33 cellular contexts compared by ENCODE assay signal in the genomic region with DNA sequence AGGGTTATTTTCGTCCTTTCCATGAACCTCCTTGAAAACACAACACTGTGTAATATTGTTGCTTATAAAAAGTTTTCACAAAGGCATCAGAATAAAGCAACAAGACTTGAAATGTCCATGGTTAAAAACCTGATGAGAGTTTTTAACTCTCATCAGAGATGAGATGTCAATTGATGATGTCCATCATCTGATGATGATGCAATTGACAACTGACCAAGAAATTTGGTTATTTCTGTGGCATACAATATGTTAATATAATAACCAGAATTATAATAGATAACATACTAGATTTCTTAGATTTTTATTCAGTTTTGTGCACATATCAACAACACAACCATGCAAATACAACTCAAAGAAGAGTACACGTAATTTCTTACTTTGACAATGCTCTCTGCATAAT. TPM values are rescaled to one million over a fixed set of nuclear protein-coding genes. Genes with fewer than 3 reads are reported as not detected.
DNase-seq lines count a peak whose midpoint lies in the region; ATAC-seq, FAIRE-seq and TF ChIP-seq lines count a peak whose summit lies in the region.
"Had no signal": no experiment of that assay in that cellular context is flagged by ENCODE, and none has a peak within 500 bp of the region (broad histone marks: within the 10 kb centered on the region; RNA-seq: fewer than 3 reads in every experiment).

No MANE protein-coding gene starts in this region.

- H3K27me3 ChIP-seq in HepG2 (ENCODE audit: control insufficient read depth in 1 of 2, insufficient read depth in 2 of 2, low read length in 2 of 2) (no peaks in the 10 kb centered on the region), right lobe of liver (no peaks in the 10 kb centered on the region), K562 (ENCODE audit: control insufficient read depth in 2 of 2, insufficient read depth in 2 of 2, low read length in 2 of 2) (no peaks in the 10 kb centered on the region), endothelial cell of umbilical vein (ENCODE audit: control insufficient read depth in 2 of 2, insufficient read depth in 2 of 2, low read length in 2 of 2) (no peaks in the 10 kb centered on the region), small intestine (ENCODE audit: control insufficient read depth in 2 of 2, insufficient read depth in 2 of 2, low read length in 2 of 2) (no peaks in the 10 kb centered on the region)
- H3K27me3 ChIP-seq: BE2C; BLaER1; BLaER1 treated with 17β-estradiol and CSF1 and Interleukin-3, amounts not matched to agents 10 nM and 100 nM had no signal

- ATAC-seq in HepG2 (no peak), right lobe of liver (no peak), K562 (no peak)
- ATAC-seq: A549; CD8-positive, alpha-beta T cell had no signal

- H4K20me1 ChIP-seq in HepG2 (ENCODE audit: insufficient read depth, low read length) (no peaks in the 10 kb centered on the region), K562 (replicated peaks; ENCODE audit: control insufficient read depth, insufficient read depth, low read length) (no peaks in the 10 kb centered on the region), endothelial cell of umbilical vein (replicated peaks; ENCODE audit: control insufficient read depth, extremely low read depth, insufficient read depth, low read length) (no peaks in the 10 kb centered on the region)
- H4K20me1 ChIP-seq: BLaER1; BLaER1 treated with 17β-estradiol and CSF1 and Interleukin-3, amounts not matched to agents 10 nM and 100 nM had no signal

- 90% methylated on average over 2 of the region's 2 CpGs for WGBS in HepG2 (ENCODE audit: low lambda C conversion rate)
- 86% methylated on average over 2 of the region's 2 CpGs for WGBS in right lobe of liver (ENCODE audit: insufficient coverage, low coverage, low lambda C conversion rate, missing lambda C conversion rate)
- 49% methylated on average over 2 of the region's 2 CpGs for WGBS in K562 (ENCODE audit: insufficient coverage, low coverage, missing lambda C conversion rate)
- WGBS in small intestine, 3 donors = 84 to 86% (median 85%) methylated on average over 2 of the region's 2 CpGs

- no peaks in the 10 kb centered on the region for H3K79me2 ChIP-seq in HepG2 (ENCODE audit: insufficient read depth, low read length)
- H3K79me2 ChIP-seq in K562 (ENCODE audit: control insufficient read depth, insufficient read depth, low read length) = no peaks in the 10 kb centered on the region
- no peaks in the 10 kb centered on the region for H3K79me2 ChIP-seq in endothelial cell of umbilical vein (ENCODE audit: control insufficient read depth, insufficient read depth, low read length)

- CTCF ChIA-PET in HepG2 (lab: Yijun Ruan, JAX; ENCODE audit: low intra/inter-chr PET ratio, low total read pairs) (no interaction called here), K562 (lab: Yijun Ruan, JAX; ENCODE audit: low intra/inter-chr PET ratio) (no interaction called here), endothelial cell of umbilical vein (lab: Charles Lee) (no interaction called here)

- dilution Hi-C loops in endothelial cell of umbilical vein (cut with MboI; ENCODE audit: extremely low pct_ligation_motif_present, low sequenced_read_pairs) = no loop called here

- in situ Hi-C loops in HepG2 (cut with HindIII; ENCODE audit: extremely low pct_ligation_motif_present, low pct_unique_long_range_greater_than_20kb) (no loop called here), K562 (cut with MboI) (no loop called here)

- H3K36me3 ChIP-seq in HepG2 (replicated peaks in 1 of 2; ENCODE audit: control insufficient read depth in 1 of 2, insufficient read depth in 2 of 2, low read length in 2 of 2) (no peaks in the 10 kb centered on the region), right lobe of liver (no peaks in the 10 kb centered on the region), K562 (ENCODE audit: control insufficient read depth, insufficient read depth, low read length) (no peaks in the 10 kb centered on the region), endothelial cell of umbilical vein (ENCODE audit: control insufficient read depth in 2 of 2, extremely low read depth in 1 of 2, insufficient read depth in 2 of 2, low read length in 2 of 2) (no peaks in the 10 kb centered on the region), small intestine (ENCODE audit: control insufficient read depth in 2 of 2, insufficient read depth in 2 of 2, low read length in 2 of 2) (no peaks in the 10 kb centered on the region)
- H3K36me3 ChIP-seq: BE2C; BLaER1; BLaER1 treated with 17β-estradiol and CSF1 and Interleukin-3, amounts not matched to agents 10 nM and 100 nM had no signal

- H3K9ac ChIP-seq in HepG2 (ENCODE audit: insufficient read depth, low read depth, low read length) = no peak overlapping the region
- H3K9ac ChIP-seq in K562 (ENCODE audit: insufficient read depth in 1 of 2, low read depth in 2 of 2, low read length in 2 of 2) = no peak overlapping the region
- H3K9ac ChIP-seq in endothelial cell of umbilical vein (replicated peaks; ENCODE audit: extremely low read depth, insufficient read depth, low read length) = no peak overlapping the region
- H3K9ac ChIP-seq: BLaER1; BLaER1 treated with 17β-estradiol and CSF1 and Interleukin-3, amounts not matched to agents 10 nM and 100 nM had no signal

- DNase-seq in HepG2 (ENCODE audit: low spot score) (no peak), right lobe of liver (no peak), D721Med (ENCODE audit: insufficient read length, low spot score) (no peak), K562 (ENCODE audit: extremely low read depth in 1 of 4, low spot score in 3 of 4) (no peak), endothelial cell of umbilical vein (ENCODE audit: low read depth, low spot score) (no peak), small intestine (no peak), amniotic stem cell (lab: John Stamatoyannopoulos, UW) (no peak), SW 1271 (lab: John Stamatoyannopoulos, UW) (no peak)
- DNase-seq: 8988T; ACHN; AML-193; BE2C; C1 segment of cervical spinal cord; Caco-2; Calu3; CD4-positive, alpha-beta memory T cell; CD4-positive, alpha-beta T cell; CD4-positive, CD25-positive, alpha-beta regulatory T cell; CD8-positive, alpha-beta memory T cell; CD8-positive, alpha-beta T cell; COR-L47; DMS 273 treated with DMSO at 0.1 percent for 48 hours; DMS153; DMS53; DMS79; DMS79 treated with DMSO at 0.1 percent for 48 hours; DND-41; EL had no signal

- no peak for TF ChIP-seq CTCF in HepG2 (CRISPR knock-in tag; IDR thresholded peaks at IDR 0.05)
- no peak for TF ChIP-seq CTCF in right lobe of liver (IDR thresholded peaks at IDR 0.05)
- no peak for TF ChIP-seq CTCF in D721Med (IDR thresholded peaks at IDR 0.05; ENCODE audit: insufficient read depth, missing control alignments)
- TF ChIP-seq CTCF in K562 (IDR thresholded peaks at IDR 0.05 in 2 of 3, conservative IDR thresholded peaks at IDR 0.05 in 1 of 3; ENCODE audit: insufficient read depth in 2 of 3, low read depth in 1 of 3, low read length in 3 of 3) = no peak
- no peak for TF ChIP-seq CTCF in endothelial cell of umbilical vein (IDR thresholded peaks at IDR 0.05; ENCODE audit: extremely low read depth in 1 of 2, insufficient read depth in 1 of 2, low read depth in 1 of 2, low read length in 2 of 2)

- TF ChIP-seq POLR2A in HepG2 (IDR thresholded peaks at IDR 0.05; ENCODE audit: insufficient read depth in 1 of 2, low read depth in 2 of 2, low read length in 2 of 2) = no peak
- no peak for TF ChIP-seq POLR2A in right lobe of liver (IDR thresholded peaks at IDR 0.05)
- no peak for TF ChIP-seq POLR2A in K562 (conservative IDR thresholded peaks at IDR 0.05)
- no peak for TF ChIP-seq POLR2A in endothelial cell of umbilical vein (IDR thresholded peaks at IDR 0.05; ENCODE audit: low read depth, low read length)

- TF ChIP-seq RAD21 in HepG2 (CRISPR knock-in tag; IDR thresholded peaks at IDR 0.05) (no peak), K562 (CRISPR knock-in tag; conservative IDR thresholded peaks at IDR 0.05 in 1 of 2, IDR thresholded peaks at IDR 0.05 in 1 of 2) (no peak)

- H3K27ac ChIP-seq in HepG2 (ENCODE audit: extremely low read length, insufficient read depth, low read length) (no peak overlapping the region), right lobe of liver (no peak overlapping the region), K562 (ENCODE audit: extremely low read depth, low read depth, low read length) (no peak overlapping the region), endothelial cell of umbilical vein (ENCODE audit: insufficient read depth, low read depth, low read length) (no peak overlapping the region), small intestine (ENCODE audit: low read depth in 1 of 2, low read length in 1 of 2) (no peak overlapping the region)
- H3K27ac ChIP-seq: 22Rv1; A549; BLaER1; BLaER1 treated with 17β-estradiol and CSF1 and Interleukin-3, amounts not matched to agents 10 nM and 100 nM; C4-2B had no signal

- TF ChIP-seq EP300 in HepG2 (IDR thresholded peaks at IDR 0.05; ENCODE audit: low read depth in 2 of 2, low read length in 2 of 2) = no peak
- TF ChIP-seq EP300 in HepG2 (CRISPR knock-in tag; IDR thresholded peaks at IDR 0.05; ENCODE audit: borderline replicate concordance) = no peak
- no peak for TF ChIP-seq EP300 in K562 (IDR thresholded peaks at IDR 0.05; ENCODE audit: low read length)

- H3K4me3 ChIP-seq in HepG2 (replicated peaks in 1 of 3; ENCODE audit: insufficient read depth in 1 of 3, low read depth in 2 of 3, low read length in 3 of 3) (no peak overlapping the region), right lobe of liver (no peak overlapping the region), K562 (no peak overlapping the region), endothelial cell of umbilical vein (replicated peaks in 1 of 3; ENCODE audit: insufficient read depth in 1 of 3, low read depth in 1 of 3, low read length in 3 of 3) (no peak overlapping the region), small intestine (ENCODE audit: low read depth in 1 of 2, low read length in 2 of 2) (no peak overlapping the region)
- H3K4me3 ChIP-seq: A549; BLaER1; BLaER1 treated with 17β-estradiol and CSF1 and Interleukin-3, amounts not matched to agents 10 nM and 100 nM had no signal

- intact Hi-C loops in HepG2 (cut with micrococcal nuclease; ENCODE audit: unreplicated experiment) = no loop called here
- intact Hi-C loops in right lobe of liver (cut with DNase I) = no loop called here
- intact Hi-C loops in K562 (cut with micrococcal nuclease) = no loop called here
- intact Hi-C loops in endothelial cell of umbilical vein (cut with micrococcal nuclease) = no loop called here

- FAIRE-seq in HepG2 (lab: Jason Lieb, UNC) (no peak), D721Med (lab: Jason Lieb, UNC) (peak; percentile 55), K562 (lab: Jason Lieb, UNC) (no peak), endothelial cell of umbilical vein (lab: Jason Lieb, UNC) (peak; percentile 55), small intestine (lab: Jason Lieb, UNC) (no peak)
- FAIRE-seq: A549 had no signal

- BruUV-seq in HepG2 (replicated peaks; lab: Mats Ljungman, UMichigan) = no TSS peak
- no TSS peak for BruUV-seq in K562 (replicated peaks; lab: Mats Ljungman, UMichigan)
- BruUV-seq in endothelial cell of umbilical vein (replicated peaks; lab: Mats Ljungman, UMichigan) = no TSS peak

- POLR2A ChIA-PET in HepG2 (lab: Yijun Ruan, JAX) = no interaction called here
- POLR2A ChIA-PET in K562 (lab: Yijun Ruan, JAX) = no interaction called here
- POLR2A ChIA-PET in endothelial cell of umbilical vein (lab: Charles Lee) = no interaction called here

- peaks cover 24% of the 10 kb centered on the region for H3K4me1 ChIP-seq in HepG2 (ENCODE audit: insufficient read depth, low read length)
- no peaks in the 10 kb centered on the region for H3K4me1 ChIP-seq in right lobe of liver
- H3K4me1 ChIP-seq in K562 (replicated peaks in 1 of 2; ENCODE audit: control insufficient read depth in 2 of 2, insufficient read depth in 2 of 2, low read length in 2 of 2) = no peaks in the 10 kb centered on the region
- H3K4me1 ChIP-seq in endothelial cell of umbilical vein (ENCODE audit: control insufficient read depth, extremely low read depth, insufficient read depth, low read length) = no peaks in the 10 kb centered on the region
- H3K4me1 ChIP-seq in small intestine (ENCODE audit: control insufficient read depth in 2 of 2, insufficient read depth in 1 of 2, low read depth in 1 of 2, low read length in 1 of 2) = no peaks in the 10 kb centered on the region
- H3K4me1 ChIP-seq: A549, BE2C, BLaER1, Caco-2 had no signal

- H2AFZ ChIP-seq in HepG2 (ENCODE audit: low read length) (no peak overlapping the region), K562 (ENCODE audit: low read depth, low read length) (no peak overlapping the region), endothelial cell of umbilical vein (ENCODE audit: low read depth, low read length) (no peak overlapping the region)

- H3K4me2 ChIP-seq in HepG2 (ENCODE audit: low read depth, low read length) = no peak overlapping the region
- H3K4me2 ChIP-seq in K562 (ENCODE audit: insufficient read depth, low read length) = no peak overlapping the region
- H3K4me2 ChIP-seq in endothelial cell of umbilical vein (ENCODE audit: insufficient read depth, low read length) = no peak overlapping the region
- H3K4me2 ChIP-seq: A549; BLaER1; BLaER1 treated with 17β-estradiol and CSF1 and Interleukin-3, amounts not matched to agents 10 nM and 100 nM had no signal

- no peaks in the 10 kb centered on the region for H3K9me3 ChIP-seq in HepG2 (ENCODE audit: low read length)
- H3K9me3 ChIP-seq in right lobe of liver = no peaks in the 10 kb centered on the region
- H3K9me3 ChIP-seq in K562 (replicated peaks; ENCODE audit: control insufficient read depth, insufficient read depth, low read depth, low read length) = no peaks in the 10 kb centered on the region
- no peaks in the 10 kb centered on the region for H3K9me3 ChIP-seq in endothelial cell of umbilical vein (replicated peaks; ENCODE audit: control insufficient read depth, insufficient read depth, low read length)
- H3K9me3 ChIP-seq in small intestine (ENCODE audit: control insufficient read depth, low read depth) = no peaks in the 10 kb centered on the region
- H3K9me3 ChIP-seq: A549; BE2C; BLaER1; BLaER1 treated with 17β-estradiol and CSF1 and Interleukin-3, amounts not matched to agents 10 nM and 100 nM; Caco-2 had no signal

- H3K9me1 ChIP-seq in K562 (ENCODE audit: control insufficient read depth, insufficient read depth, low read length) (no peaks in the 10 kb centered on the region), endothelial cell of umbilical vein (replicated peaks; ENCODE audit: control insufficient read depth, extremely low read depth, insufficient read depth, low read length) (no peaks in the 10 kb centered on the region)

RNA-seq across cellular contexts. Expression of a gene that starts 15.5 kb away (rescaled TPM):
- total RNA-seq in HepG2 (2016; rRNA removed; fragmentation: Illumina TruSeq; extraction: Trizol) (103 and 110 TPM in 2 replicates), right lobe of liver (100 to 1,000 TPM in 1 of 6 experiments, 10 to 100 TPM in 5; 40.2 to 184 (median 63.5) TPM), K562 (2014; rRNA removed) (19.1 and 20.2 TPM in 2 replicates), K562 (2014; rRNA removed; fragmentation: Illumina TruSeq; extraction: Trizol) (23.8 and 29.5 TPM in 2 replicates), K562 (2015; rRNA removed; fragmentation: Illumina TruSeq; extraction: Trizol) (25.6 and 26.1 TPM in 2 replicates), K562 (2021) (29.5 and 35.8 TPM in 2 replicates), endothelial cell of umbilical vein (295 and 302 TPM in 2 replicates)
- 133 and 147 TPM in 2 replicates for total RNA-seq in HepG2 (2016; cell fraction: cytosol; rRNA removed; fragmentation: Illumina TruSeq; extraction: Trizol; ENCODE audit: low read depth)
- 93.9 TPM in 2 replicates for total RNA-seq in HepG2 (2016; cell fraction: insoluble cytoplasmic fraction; rRNA removed; fragmentation: Illumina TruSeq; extraction: Trizol)
- total RNA-seq in HepG2 (2016; cell fraction: membrane; rRNA removed; fragmentation: Illumina TruSeq; extraction: Trizol) = 73.4 and 76.7 TPM in 2 replicates
- total RNA-seq in HepG2 (2016; cell fraction: nucleus; rRNA removed; fragmentation: Illumina TruSeq; extraction: Trizol) = 222 and 239 TPM in 2 replicates
- polyA plus RNA-seq in HepG2 (2011; rRNA removed) (74.8 and 82.8 TPM in 2 replicates), K562 (2011; rRNA removed) (10.9 and 12.1 TPM in 2 replicates), K562 (2014; fragmentation: Illumina TruSeq; extraction: Trizol) (14.0 and 16.2 TPM in 2 replicates), K562 (2014; fragmentation: Nextera tagmentation; extraction: Ambion mirVana) (10 to 100 TPM in 1 of 2 experiments, 1 to 10 TPM in 1; 7.0 to 10.5 TPM), K562 (2014; rRNA removed) (9.2 and 9.8 TPM in 2 replicates), endothelial cell of umbilical vein (73.3 and 91.6 TPM in 2 replicates), small intestine (10 to 100 TPM in 1 of 3 donors, 1 to 10 TPM in 2; 6.0 to 10.7 (median 9.5) TPM)
- 26.6 and 44.0 TPM in 2 replicates for polyA plus RNA-seq in HepG2 (2011; cell fraction: cytosol; rRNA removed)
- 159 and 177 TPM in 2 replicates for polyA plus RNA-seq in HepG2 (2011; cell fraction: nucleus; rRNA removed)
- 100 and 116 TPM in 2 replicates for polyA plus RNA-seq in HepG2 (2012)
- polyA plus RNA-seq in HepG2 (2016; cell fraction: cytosol; fragmentation: Illumina TruSeq; extraction: Trizol; ENCODE audit: low read depth) = 18.9 and 23.3 TPM in 2 replicates
- polyA plus RNA-seq in HepG2 (2016; cell fraction: insoluble cytoplasmic fraction; fragmentation: Illumina TruSeq; extraction: Trizol; ENCODE audit: low read depth) = 71.0 and 74.2 TPM in 2 replicates
- polyA plus RNA-seq in HepG2 (2016; cell fraction: membrane; fragmentation: Illumina TruSeq; extraction: Trizol; ENCODE audit: low read depth) = 23.8 and 25.2 TPM in 2 replicates
- 67.2 and 72.5 TPM in 2 replicates for polyA plus RNA-seq in HepG2 (2016; cell fraction: nucleus; fragmentation: Illumina TruSeq; extraction: Trizol; ENCODE audit: insufficient read depth, low read depth)
- polyA minus RNA-seq in HepG2 (2011; rRNA and poly(A)+ RNA removed; ENCODE audit: low replicate concordance) = 83.1 and 705 TPM in 2 replicates
- polyA minus RNA-seq in HepG2 (2011; cell fraction: cytosol; rRNA and poly(A)+ RNA removed) = 129 and 146 TPM in 2 replicates
- polyA minus RNA-seq in HepG2 (2011; cell fraction: nucleus; rRNA and poly(A)+ RNA removed) = 1,231 and 1,245 TPM in 2 replicates
- 142 and 253 TPM in 2 replicates for total RNA-seq in K562 (2011; cell fraction: chromatin; rRNA removed; ENCODE audit: low replicate concordance)
- 37.0 and 58.0 TPM in 2 replicates for total RNA-seq in K562 (2011; cell fraction: nucleolus; rRNA removed)
- total RNA-seq in K562 (2011; cell fraction: nucleoplasm; rRNA removed) = 132 and 200 TPM in 2 replicates
- polyA plus RNA-seq in K562 (2011; cell fraction: cytosol; rRNA removed) = 7.1 and 12.2 TPM in 2 replicates
- 46.5 and 50.1 TPM in 2 replicates for polyA plus RNA-seq in K562 (2011; cell fraction: nucleus; rRNA removed)
- 14.7 and 30.8 TPM in 2 replicates for polyA plus RNA-seq in K562 (2012)
- polyA minus RNA-seq in K562 (2011; rRNA and poly(A)+ RNA removed) = 46.1 and 71.6 TPM in 2 replicates
- polyA minus RNA-seq in K562 (2011; cell fraction: cytosol; rRNA and poly(A)+ RNA removed) = 11.2 and 13.2 TPM in 2 replicates
- 59.6 and 111 TPM in 2 replicates for polyA minus RNA-seq in K562 (2011; cell fraction: nucleus; rRNA and poly(A)+ RNA removed)
- 33.7 and 41.2 TPM in 2 replicates for polyA plus RNA-seq in endothelial cell of umbilical vein (2011; cell fraction: cytosol; rRNA removed)
- polyA plus RNA-seq in endothelial cell of umbilical vein (2011; cell fraction: nucleus; rRNA removed) = 145 and 149 TPM in 2 replicates
- 102 and 121 TPM in 2 replicates for polyA plus RNA-seq in endothelial cell of umbilical vein (2012)
- 528 and 540 TPM in 2 replicates for polyA minus RNA-seq in endothelial cell of umbilical vein
- 13.1 TPM for polyA minus RNA-seq in endothelial cell of umbilical vein (2011; cell fraction: cytosol; rRNA and poly(A)+ RNA removed)
- polyA minus RNA-seq in endothelial cell of umbilical vein (2011; cell fraction: nucleus; rRNA and poly(A)+ RNA removed) = 861 and 1,327 TPM in 2 replicates
